In genomic region chr6:33249732-33250625, GRCh38 we compare ENCODE assay signal across 8 cellular contexts. TPM values are rescaled to one million over a fixed set of nuclear protein-coding genes. Genes with fewer than 3 reads are reported as not detected.
DNase-seq lines count a peak whose midpoint lies in the region; TF ChIP-seq lines count a peak whose summit lies in the region.

No MANE protein-coding gene starts in this region.

- H3K9me3 Mint-ChIP-seq in Caco-2 (ENCODE audit: unreplicated experiment) = no peaks in the 10 kb centered on the region
- no peaks in the 10 kb centered on the region for H3K9me3 Mint-ChIP-seq in activated T-helper 2 cell treated with anti-CD3 and anti-CD28 coated beads, Interferon-gamma antibody, Interleukin-2, Interleukin-4, amounts not matched to agents 10 μg/mL and 5 μg/mL and 100 μg/mL, durations not matched to agents 14 hours and 24 hours and 36 hours

- intact Hi-C loops in Caco-2 (cut with micrococcal nuclease; ENCODE audit: unreplicated experiment) = loop anchor here (1.0 to 2.0 kb wide), 3 partner anchors 21 to 356 kb away; partner anchors contain the start of gene VPS52
- intact Hi-C loops in activated T-helper 2 cell treated with anti-CD3 and anti-CD28 coated beads, Interferon-gamma antibody, Interleukin-2, Interleukin-4, amounts not matched to agents 10 μg/mL and 5 μg/mL and 100 μg/mL, durations not matched to agents 14 hours and 24 hours and 36 hours (cut with micrococcal nuclease) = loop anchor here (1.0 to 2.0 kb wide), 4 partner anchors 21 to 278 kb away; partner anchors contain the start of gene VPS52
- intact Hi-C loops in left ventricle myocardium inferior (cut with micrococcal nuclease) = loop anchor here (5.0 kb wide), 2 partner anchors 88 to 128 kb away; no protein-coding TSS in a partner anchor

- no peaks in the 10 kb centered on the region for H3K27me3 Mint-ChIP-seq in Caco-2 (ENCODE audit: insufficient read depth, unreplicated experiment)
- no peaks in the 10 kb centered on the region for H3K27me3 Mint-ChIP-seq in activated T-helper 2 cell treated with anti-CD3 and anti-CD28 coated beads, Interferon-gamma antibody, Interleukin-2, Interleukin-4, amounts not matched to agents 10 μg/mL and 5 μg/mL and 100 μg/mL, durations not matched to agents 14 hours and 24 hours and 36 hours (ENCODE audit: low read depth)

- CTCF ChIA-PET in Caco-2 (lab: Charles Lee) = interaction anchor here (0.6 to 2.1 kb wide), 8 partner anchors 12 to 356 kb away, joined by 3 to 15 read pairs (median 4); partner anchors contain the start of genes RING1, RPS18 and VPS52

- H3K36me3 Mint-ChIP-seq in Caco-2 (ENCODE audit: insufficient read depth, unreplicated experiment) = peaks cover 27% of the 10 kb centered on the region
- peaks cover 33% of the 10 kb centered on the region for H3K36me3 Mint-ChIP-seq in activated T-helper 2 cell treated with anti-CD3 and anti-CD28 coated beads, Interferon-gamma antibody, Interleukin-2, Interleukin-4, amounts not matched to agents 10 μg/mL and 5 μg/mL and 100 μg/mL, durations not matched to agents 14 hours and 24 hours and 36 hours (ENCODE audit: low read depth)

- H3K36me3 ChIP-seq in Caco-2 (ENCODE audit: control insufficient read depth, insufficient read depth, low read length) (no peaks in the 10 kb centered on the region; the same call in 1 of the 2 replicates), left ventricle myocardium inferior (peaks cover 23% of the 10 kb centered on the region)

- DNase-seq in Caco-2 (no peak), HK-2 (ENCODE audit: unreplicated experiment) (peak; percentile 41), left ventricle myocardium inferior (no peak), renal cortical epithelial cell (ENCODE audit: low read depth) (peak; percentile 95), SW480 (ENCODE audit: low spot score) (no peak), DMS53 (lab: John Stamatoyannopoulos, UW) (no peak)
- DNase-seq in activated T-helper 2 cell treated with anti-CD3 and anti-CD28 coated beads, Interferon-gamma antibody, Interleukin-2, Interleukin-4, amounts not matched to agents 10 μg/mL and 5 μg/mL and 100 μg/mL, durations not matched to agents 14 hours and 24 hours and 36 hours (ENCODE audit: low spot score) = no peak
- DNase-seq in stimulated activated naive CD4-positive, alpha-beta T cell treated with Interleukin-2 at 50 U/mL for 16 hours (lab: John Stamatoyannopoulos, UW) = no peak

- peak overlapping the region; percentile 75 for H3K27ac Mint-ChIP-seq in Caco-2 (ENCODE audit: unreplicated experiment)
- H3K27ac Mint-ChIP-seq in activated T-helper 2 cell treated with anti-CD3 and anti-CD28 coated beads, Interferon-gamma antibody, Interleukin-2, Interleukin-4, amounts not matched to agents 10 μg/mL and 5 μg/mL and 100 μg/mL, durations not matched to agents 14 hours and 24 hours and 36 hours = peak overlapping the region; percentile 92

- H3K9me3 ChIP-seq in Caco-2 (no peaks in the 10 kb centered on the region), left ventricle myocardium inferior (replicated peaks) (no peaks in the 10 kb centered on the region)

- POLR2A ChIA-PET in Caco-2 (lab: Charles Lee) = interaction anchor here (0.5 to 2.7 kb wide), 5 partner anchors 21 to 278 kb away, joined by 3 to 18 read pairs (median 11); partner anchors contain the start of genes PFDN6, RING1, RPS18 and VPS52

- BruUV-seq in Caco-2 (replicated peaks; lab: Mats Ljungman, UMichigan) = TSS peak; percentile 58

- peaks cover 10% of the 10 kb centered on the region for H3K4me1 Mint-ChIP-seq in Caco-2 (ENCODE audit: low read depth, unreplicated experiment)
- H3K4me1 Mint-ChIP-seq in activated T-helper 2 cell treated with anti-CD3 and anti-CD28 coated beads, Interferon-gamma antibody, Interleukin-2, Interleukin-4, amounts not matched to agents 10 μg/mL and 5 μg/mL and 100 μg/mL, durations not matched to agents 14 hours and 24 hours and 36 hours (ENCODE audit: low read depth) = peaks cover 32% of the 10 kb centered on the region

- no peak for TF ChIP-seq CTCF in Caco-2 (IDR thresholded peaks at IDR 0.05; ENCODE audit: insufficient read depth in 1 of 2, low read depth in 1 of 2, low read length in 1 of 2, severe bottlenecking in 1 of 2, unreplicated experiment in 1 of 2)
- TF ChIP-seq CTCF in left ventricle myocardium inferior (IDR thresholded peaks at IDR 0.05; ENCODE audit: borderline replicate concordance) = no peak

- peak overlapping the region; percentile 85 for H3K4me3 Mint-ChIP-seq in Caco-2 (ENCODE audit: unreplicated experiment)
- peak overlapping the region; percentile 88 for H3K4me3 Mint-ChIP-seq in activated T-helper 2 cell treated with anti-CD3 and anti-CD28 coated beads, Interferon-gamma antibody, Interleukin-2, Interleukin-4, amounts not matched to agents 10 μg/mL and 5 μg/mL and 100 μg/mL, durations not matched to agents 14 hours and 24 hours and 36 hours (ENCODE audit: low read depth)

- H3K27me3 ChIP-seq in Caco-2 (replicated peaks; ENCODE audit: control insufficient read depth, insufficient read depth, low read length) (no peaks in the 10 kb centered on the region), left ventricle myocardium inferior (ENCODE audit: low read depth) (peaks cover 6% of the 10 kb centered on the region)

- H3K27ac ChIP-seq in left ventricle myocardium inferior (replicated peaks) = peak overlapping the region; percentile 96

- H3K4me1 ChIP-seq in Caco-2 = peaks cover 5% of the 10 kb centered on the region; the same call in 1 of the 2 replicates
- H3K4me1 ChIP-seq in left ventricle myocardium inferior = peaks cover 30% of the 10 kb centered on the region

- H3K4me3 ChIP-seq in Caco-2 (ENCODE audit: low read depth, low read length) (peak overlapping the region; percentile 49), left ventricle myocardium inferior (peak overlapping the region; percentile 72)

RNA-seq across cellular contexts. Expression of gene VPS52, which starts 21.7 kb away (rescaled TPM):
- 55.1 and 55.6 TPM in 2 replicates for total RNA-seq in Caco-2 (2022)
- 53.4 and 56.7 TPM in 2 replicates for total RNA-seq in activated T-helper 2 cell treated with anti-CD3 and anti-CD28 coated beads, Interferon-gamma antibody, Interleukin-2, Interleukin-4, amounts not matched to agents 10 μg/mL and 5 μg/mL and 100 μg/mL, durations not matched to agents 14 hours and 24 hours and 36 hours
- 35.1 TPM for total RNA-seq in left ventricle myocardium inferior
- total RNA-seq in renal cortical epithelial cell = 27.8 and 40.4 TPM in 2 replicates

RNA-seq across cellular contexts. Expression of gene RPS18, which starts 21.9 kb away (rescaled TPM):
- total RNA-seq in Caco-2 (2022) (2,340 and 2,366 TPM in 2 replicates), left ventricle myocardium inferior (950 TPM), renal cortical epithelial cell (1,432 and 3,352 TPM in 2 replicates)
- total RNA-seq in activated T-helper 2 cell treated with anti-CD3 and anti-CD28 coated beads, Interferon-gamma antibody, Interleukin-2, Interleukin-4, amounts not matched to agents 10 μg/mL and 5 μg/mL and 100 μg/mL, durations not matched to agents 14 hours and 24 hours and 36 hours = 3,099 and 3,143 TPM in 2 replicates

RNA-seq across cellular contexts. Expression of gene B3GALT4, which starts 26.9 kb away (rescaled TPM):
- total RNA-seq in Caco-2 (2022) = 0.34 and 0.67 TPM in 2 replicates
- total RNA-seq in activated T-helper 2 cell treated with anti-CD3 and anti-CD28 coated beads, Interferon-gamma antibody, Interleukin-2, Interleukin-4, amounts not matched to agents 10 μg/mL and 5 μg/mL and 100 μg/mL, durations not matched to agents 14 hours and 24 hours and 36 hours = 5.1 and 6.5 TPM in 2 replicates
- total RNA-seq in left ventricle myocardium inferior = 7.5 TPM
- 2.7 and 5.9 TPM in 2 replicates for total RNA-seq in renal cortical epithelial cell

RNA-seq across cellular contexts. Expression of gene WDR46, which starts 39.1 kb away (rescaled TPM):
- total RNA-seq in Caco-2 (2022) (58.2 and 62.2 TPM in 2 replicates), left ventricle myocardium inferior (13.3 TPM), renal cortical epithelial cell (54.6 and 106 TPM in 2 replicates)
- total RNA-seq in activated T-helper 2 cell treated with anti-CD3 and anti-CD28 coated beads, Interferon-gamma antibody, Interleukin-2, Interleukin-4, amounts not matched to agents 10 μg/mL and 5 μg/mL and 100 μg/mL, durations not matched to agents 14 hours and 24 hours and 36 hours = 87.3 and 98.3 TPM in 2 replicates

RNA-seq across cellular contexts. Expression of gene PFDN6, which starts 39.4 kb away (rescaled TPM):
- 65.9 and 81.8 TPM in 2 replicates for total RNA-seq in Caco-2 (2022)
- total RNA-seq in activated T-helper 2 cell treated with anti-CD3 and anti-CD28 coated beads, Interferon-gamma antibody, Interleukin-2, Interleukin-4, amounts not matched to agents 10 μg/mL and 5 μg/mL and 100 μg/mL, durations not matched to agents 14 hours and 24 hours and 36 hours = 104 and 117 TPM in 2 replicates
- total RNA-seq in left ventricle myocardium inferior = 47.8 TPM
- total RNA-seq in renal cortical epithelial cell = 30.7 and 41.5 TPM in 2 replicates

Comparison
In these comparisons a context has a peak if more than half of its experiments do, and no peak if none do; other contexts are left out.
1. DNase-seq: peak in HK-2 (single experiment) and renal cortical epithelial cell (single experiment); none in Caco-2 (0 of 2), activated T-helper 2 cell treated with anti-CD3 and anti-CD28 coated beads, Interferon-gamma antibody, Interleukin-2, Interleukin-4, amounts not matched to agents 10 μg/mL and 5 μg/mL and 100 μg/mL, durations not matched to agents 14 hours and 24 hours and 36 hours (single experiment), left ventricle myocardium inferior (single experiment), SW480 (single experiment), DMS53 (single experiment) and stimulated activated naive CD4-positive, alpha-beta T cell treated with Interleukin-2 at 50 U/mL for 16 hours (single experiment).